ENCODE assay signal across 1 cellular context in the genomic region with DNA sequence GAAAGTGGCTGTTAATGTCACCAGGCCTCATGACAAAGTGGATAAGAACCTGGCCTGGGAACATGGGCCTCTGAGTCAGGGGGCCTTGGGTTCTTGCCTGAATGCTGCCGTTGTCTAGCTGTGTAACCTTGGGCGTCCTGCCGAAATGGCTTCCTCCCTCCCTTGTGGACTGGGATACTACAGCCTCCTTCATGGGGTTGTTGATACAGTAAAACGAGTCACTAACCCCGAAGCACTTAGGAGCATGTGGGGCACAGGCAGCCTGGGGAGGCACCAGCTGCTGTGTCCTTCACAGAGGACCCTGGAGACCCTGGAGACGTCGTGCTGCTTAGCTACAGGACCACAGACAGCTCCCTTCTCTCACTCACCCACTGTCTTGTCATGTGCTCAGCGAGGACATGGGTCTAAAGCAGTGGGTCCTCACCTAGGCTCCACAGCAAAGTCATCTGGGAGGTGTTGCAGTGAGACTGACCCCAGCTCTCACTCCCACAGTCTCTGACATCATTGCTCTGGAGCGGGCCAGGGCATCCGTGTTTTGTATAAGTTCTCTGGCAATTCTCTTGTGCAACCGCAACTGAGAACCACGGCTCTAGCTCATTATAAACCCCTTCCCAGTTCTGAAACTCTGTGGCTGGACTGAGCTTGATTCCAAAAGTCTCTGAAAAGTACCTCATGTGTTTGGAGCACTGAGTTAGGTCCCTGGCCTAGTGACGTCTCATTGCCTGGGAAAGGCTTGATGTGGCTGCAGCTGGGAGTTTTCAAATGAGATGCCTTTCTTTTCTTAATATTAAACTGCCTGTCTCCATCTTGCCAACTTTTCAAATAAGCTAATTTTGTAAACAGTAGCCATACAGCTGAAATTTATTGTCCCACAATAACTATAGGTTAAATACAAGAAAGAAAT.
TF ChIP-seq lines count a peak whose summit lies in the region.

No MANE protein-coding gene starts in this region.

TF ChIP-seq in HepG2, 621 proteins besides CTCF, POLR2A, EP300 and RAD21 (continued from another document):
- TF ChIP-seq, protein P1, sequence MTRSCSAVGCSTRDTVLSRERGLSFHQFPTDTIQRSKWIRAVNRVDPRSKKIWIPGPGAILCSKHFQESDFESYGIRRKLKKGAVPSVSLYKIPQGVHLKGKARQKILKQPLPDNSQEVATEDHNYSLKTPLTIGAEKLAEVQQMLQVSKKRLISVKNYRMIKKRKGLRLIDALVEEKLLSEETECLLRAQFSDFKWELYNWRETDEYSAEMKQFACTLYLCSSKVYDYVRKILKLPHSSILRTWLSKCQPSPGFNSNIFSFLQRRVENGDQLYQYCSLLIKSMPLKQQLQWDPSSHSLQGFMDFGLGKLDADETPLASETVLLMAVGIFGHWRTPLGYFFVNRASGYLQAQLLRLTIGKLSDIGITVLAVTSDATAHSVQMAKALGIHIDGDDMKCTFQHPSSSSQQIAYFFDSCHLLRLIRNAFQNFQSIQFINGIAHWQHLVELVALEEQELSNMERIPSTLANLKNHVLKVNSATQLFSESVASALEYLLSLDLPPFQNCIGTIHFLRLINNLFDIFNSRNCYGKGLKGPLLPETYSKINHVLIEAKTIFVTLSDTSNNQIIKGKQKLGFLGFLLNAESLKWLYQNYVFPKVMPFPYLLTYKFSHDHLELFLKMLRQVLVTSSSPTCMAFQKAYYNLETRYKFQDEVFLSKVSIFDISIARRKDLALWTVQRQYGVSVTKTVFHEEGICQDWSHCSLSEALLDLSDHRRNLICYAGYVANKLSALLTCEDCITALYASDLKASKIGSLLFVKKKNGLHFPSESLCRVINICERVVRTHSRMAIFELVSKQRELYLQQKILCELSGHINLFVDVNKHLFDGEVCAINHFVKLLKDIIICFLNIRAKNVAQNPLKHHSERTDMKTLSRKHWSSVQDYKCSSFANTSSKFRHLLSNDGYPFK (CRISPR knock-in tag; IDR thresholded peaks at IDR 0.05; ENCODE audit: borderline replicate concordance), result peak; percentile 35; the same call in 1 of the 2 replicates
- TF ChIP-seq HMGA1 (CRISPR knock-in tag; conservative IDR thresholded peaks at IDR 0.05), result no peak
- TF ChIP-seq RARA (CRISPR knock-in tag; IDR thresholded peaks at IDR 0.05), result peak; percentile 9
- no peak for TF ChIP-seq ZNF572 (CRISPR knock-in tag; IDR thresholded peaks at IDR 0.05)
- TF ChIP-seq FOSL1 (CRISPR knock-in tag; IDR thresholded peaks at IDR 0.05; ENCODE audit: borderline replicate concordance), result no peak
- TF ChIP-seq ZNF556 (CRISPR knock-in tag; IDR thresholded peaks at IDR 0.05; ENCODE audit: borderline replicate concordance), result 0 out of 2 replicates have a peak, but pooled peaks have one; percentile 42
- no peak for TF ChIP-seq SAFB2 (CRISPR knock-in tag; IDR thresholded peaks at IDR 0.05; ENCODE audit: borderline replicate concordance, low read depth)
- peak; percentile 66; the same call in 1 of the 2 replicates for TF ChIP-seq ZNF230 (CRISPR knock-in tag; IDR thresholded peaks at IDR 0.05)
- TF ChIP-seq, protein P2, sequence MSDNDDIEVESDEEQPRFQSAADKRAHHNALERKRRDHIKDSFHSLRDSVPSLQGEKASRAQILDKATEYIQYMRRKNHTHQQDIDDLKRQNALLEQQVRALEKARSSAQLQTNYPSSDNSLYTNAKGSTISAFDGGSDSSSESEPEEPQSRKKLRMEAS (IDR thresholded peaks at IDR 0.05), result peak; percentile 55
- TF ChIP-seq MAZ (IDR thresholded peaks at IDR 0.05; ENCODE audit: borderline replicate concordance, low read depth, low read length), result no peak
- TF ChIP-seq MAZ (CRISPR knock-in tag; IDR thresholded peaks at IDR 0.05; ENCODE audit: low read depth), result 0 out of 2 replicates have a peak, but pooled peaks have one; percentile 24
- 0 out of 2 replicates have a peak, but pooled peaks have one; percentile 64 for TF ChIP-seq ZNF335 (CRISPR knock-in tag; IDR thresholded peaks at IDR 0.05)
- TF ChIP-seq, protein P3, sequence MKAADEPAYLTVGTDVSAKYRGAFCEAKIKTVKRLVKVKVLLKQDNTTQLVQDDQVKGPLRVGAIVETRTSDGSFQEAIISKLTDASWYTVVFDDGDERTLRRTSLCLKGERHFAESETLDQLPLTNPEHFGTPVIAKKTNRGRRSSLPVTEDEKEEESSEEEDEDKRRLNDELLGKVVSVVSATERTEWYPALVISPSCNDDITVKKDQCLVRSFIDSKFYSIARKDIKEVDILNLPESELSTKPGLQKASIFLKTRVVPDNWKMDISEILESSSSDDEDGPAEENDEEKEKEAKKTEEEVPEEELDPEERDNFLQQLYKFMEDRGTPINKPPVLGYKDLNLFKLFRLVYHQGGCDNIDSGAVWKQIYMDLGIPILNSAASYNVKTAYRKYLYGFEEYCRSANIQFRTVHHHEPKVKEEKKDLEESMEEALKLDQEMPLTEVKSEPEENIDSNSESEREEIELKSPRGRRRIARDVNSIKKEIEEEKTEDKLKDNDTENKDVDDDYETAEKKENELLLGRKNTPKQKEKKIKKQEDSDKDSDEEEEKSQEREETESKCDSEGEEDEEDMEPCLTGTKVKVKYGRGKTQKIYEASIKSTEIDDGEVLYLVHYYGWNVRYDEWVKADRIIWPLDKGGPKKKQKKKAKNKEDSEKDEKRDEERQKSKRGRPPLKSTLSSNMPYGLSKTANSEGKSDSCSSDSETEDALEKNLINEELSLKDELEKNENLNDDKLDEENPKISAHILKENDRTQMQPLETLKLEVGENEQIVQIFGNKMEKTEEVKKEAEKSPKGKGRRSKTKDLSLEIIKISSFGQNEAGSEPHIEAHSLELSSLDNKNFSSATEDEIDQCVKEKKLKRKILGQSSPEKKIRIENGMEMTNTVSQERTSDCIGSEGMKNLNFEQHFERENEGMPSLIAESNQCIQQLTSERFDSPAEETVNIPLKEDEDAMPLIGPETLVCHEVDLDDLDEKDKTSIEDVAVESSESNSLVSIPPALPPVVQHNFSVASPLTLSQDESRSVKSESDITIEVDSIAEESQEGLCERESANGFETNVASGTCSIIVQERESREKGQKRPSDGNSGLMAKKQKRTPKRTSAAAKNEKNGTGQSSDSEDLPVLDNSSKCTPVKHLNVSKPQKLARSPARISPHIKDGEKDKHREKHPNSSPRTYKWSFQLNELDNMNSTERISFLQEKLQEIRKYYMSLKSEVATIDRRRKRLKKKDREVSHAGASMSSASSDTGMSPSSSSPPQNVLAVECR (CRISPR knock-in tag; IDR thresholded peaks at IDR 0.05; ENCODE audit: borderline replicate concordance), result peak; percentile 55; the same call in 1 of the 2 replicates
- 0 out of 2 replicates have a peak, but pooled peaks have one; percentile 44 for TF ChIP-seq IRF2 (CRISPR knock-in tag; IDR thresholded peaks at IDR 0.05)
- no peak for TF ChIP-seq ZNF24 (IDR thresholded peaks at IDR 0.05)
- TF ChIP-seq MIER2 (CRISPR knock-in tag; IDR thresholded peaks at IDR 0.05), result peak; percentile 94
- TF ChIP-seq ZNF121 (CRISPR knock-in tag; IDR thresholded peaks at IDR 0.05), result peak; percentile 31; the same call in 1 of the 2 replicates
- TF ChIP-seq, protein P4, sequence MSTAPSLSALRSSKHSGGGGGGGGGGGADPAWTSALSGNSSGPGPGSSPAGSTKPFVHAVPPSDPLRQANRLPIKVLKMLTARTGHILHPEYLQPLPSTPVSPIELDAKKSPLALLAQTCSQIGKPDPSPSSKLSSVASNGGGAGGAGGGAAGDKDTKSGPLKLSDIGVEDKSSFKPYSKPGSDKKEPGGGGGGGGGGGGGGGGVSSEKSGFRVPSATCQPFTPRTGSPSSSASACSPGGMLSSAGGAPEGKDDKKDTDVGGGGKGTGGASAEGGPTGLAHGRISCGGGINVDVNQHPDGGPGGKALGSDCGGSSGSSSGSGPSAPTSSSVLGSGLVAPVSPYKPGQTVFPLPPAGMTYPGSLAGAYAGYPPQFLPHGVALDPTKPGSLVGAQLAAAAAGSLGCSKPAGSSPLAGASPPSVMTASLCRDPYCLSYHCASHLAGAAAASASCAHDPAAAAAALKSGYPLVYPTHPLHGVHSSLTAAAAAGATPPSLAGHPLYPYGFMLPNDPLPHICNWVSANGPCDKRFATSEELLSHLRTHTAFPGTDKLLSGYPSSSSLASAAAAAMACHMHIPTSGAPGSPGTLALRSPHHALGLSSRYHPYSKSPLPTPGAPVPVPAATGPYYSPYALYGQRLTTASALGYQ (CRISPR knock-in tag; IDR thresholded peaks at IDR 0.05), result no peak
- TF ChIP-seq ZNF552 (CRISPR knock-in tag; IDR thresholded peaks at IDR 0.05; ENCODE audit: borderline replicate concordance), result no peak
- TF ChIP-seq TCF7 (IDR thresholded peaks at IDR 0.05; ENCODE audit: low read depth), result no peak
- peak; percentile 61; the same call in 1 of the 2 replicates for TF ChIP-seq SALL1 (CRISPR knock-in tag; IDR thresholded peaks at IDR 0.05)
- TF ChIP-seq GZF1 (CRISPR knock-in tag; IDR thresholded peaks at IDR 0.05), result no peak
- TF ChIP-seq MEF2D (CRISPR knock-in tag; IDR thresholded peaks at IDR 0.05), result 0 out of 2 replicates have a peak, but pooled peaks have one; percentile 37
TF ChIP-seq in HepG2: peak in this region for 60.
